ENCODE assay signal across 12 cellular contexts in genomic region chr1:81808760-81809159, GRCh38. TPM values are rescaled to one million over a fixed set of nuclear protein-coding genes. Genes with fewer than 3 reads are reported as not detected.
A peak's percentile ranks its signal among the peaks of the same experiment; 100 is the strongest.
DNase-seq lines count a peak whose midpoint lies in the region; FAIRE-seq and TF ChIP-seq lines count a peak whose summit lies in the region.
"Had no signal": no experiment of that assay in that cellular context is flagged by ENCODE, and none has a peak within 500 bp of the region (broad histone marks: within the 10 kb centered on the region; RNA-seq: fewer than 3 reads in every experiment).

No MANE protein-coding gene starts in this region.

- TF ChIP-seq CTCF in foreskin fibroblast (IDR thresholded peaks at IDR 0.05; ENCODE audit: low read depth, low read length) (no peak), parathyroid adenoma (IDR thresholded peaks at IDR 0.05) (no peak), HFFc6 (IDR thresholded peaks at IDR 0.05) (no peak), GM10248 (IDR thresholded peaks at IDR 0.05; ENCODE audit: control extremely low read depth, extremely low read depth, low read depth, missing control alignments) (no peak)

- TF ChIP-seq POLR2A in H54 (IDR thresholded peaks at IDR 0.05; ENCODE audit: low read depth, low read length): no peak

- no peak overlapping the region for H2AFZ ChIP-seq in parathyroid adenoma

- H3K9me3 Mint-ChIP-seq in HFFc6: no peaks in the 10 kb centered on the region

- H3K36me3 Mint-ChIP-seq in HFFc6 (ENCODE audit: low read depth): no peaks in the 10 kb centered on the region

- H3K4me1 Mint-ChIP-seq in HFFc6 (ENCODE audit: low read depth): peaks cover under 1% of the 10 kb centered on the region; the same call in 1 of the 2 replicates

- no peak overlapping the region for H3K27ac ChIP-seq in parathyroid adenoma
- H3K27ac ChIP-seq: RWPE1 had no signal

- no peak overlapping the region for H3K4me3 Mint-ChIP-seq in HFFc6

- H3K9ac ChIP-seq in parathyroid adenoma: no peak overlapping the region

- no peak overlapping the region for H3K27ac Mint-ChIP-seq in HFFc6

- no peaks in the 10 kb centered on the region for H3K4me1 ChIP-seq in parathyroid adenoma

- no peaks in the 10 kb centered on the region for H3K79me2 ChIP-seq in parathyroid adenoma

- CTCF ChIA-PET in GM10248 (lab: Yijun Ruan, JAX): no interaction called here

- H3K9me3 ChIP-seq in parathyroid adenoma (ENCODE audit: control insufficient read depth, low read length): no peaks in the 10 kb centered on the region

- H3K36me3 ChIP-seq in parathyroid adenoma (ENCODE audit: control insufficient read depth, insufficient read depth, low read length): no peaks in the 10 kb centered on the region

- H3K27me3 Mint-ChIP-seq in HFFc6 (ENCODE audit: insufficient read depth): peaks cover 9% of the 10 kb centered on the region

- FAIRE-seq in H54 (lab: Jason Lieb, UNC): peak; percentile 81
- FAIRE-seq: colon had no signal

- H3K4me2 ChIP-seq in parathyroid adenoma (ENCODE audit: low read length): peak overlapping the region; percentile 3

- DNase-seq in H54 (ENCODE audit: insufficient read length, low spot score) (no peak), OCI-M1 (lab: John Stamatoyannopoulos, UW) (peak; percentile 12), foreskin fibroblast (peak; percentile 4 to 46), NCI-H1048 (lab: John Stamatoyannopoulos, UW) (no peak), occipital lobe (lab: John Stamatoyannopoulos, UW) (no peak), HFFc6 (no peak), GM10248 (ENCODE audit: extremely low spot score) (no peak)
- DNase-seq: activated CD4-positive, CD25-positive, alpha-beta regulatory T cell; DMS153 had no signal

- POLR2A ChIA-PET in GM10248 (lab: Yijun Ruan, JAX): no interaction called here

- H3K27me3 ChIP-seq in parathyroid adenoma (ENCODE audit: control insufficient read depth, insufficient read depth, low read length): no peaks in the 10 kb centered on the region

- H3K4me3 ChIP-seq in foreskin fibroblast (ENCODE audit: low read depth in 1 of 2, low read length in 2 of 2) (no peak overlapping the region), parathyroid adenoma (ENCODE audit: low read depth, low read length) (no peak overlapping the region)

RNA-seq across cellular contexts. Expression of gene ADGRL2, which starts 8.0 kb away (rescaled TPM):
- total RNA-seq in occipital lobe: 130 TPM
- 10 to 100 TPM in 1 of 6 experiments, 1 to 10 TPM in 5; 2.1 to 11.1 (median 2.8) TPM for total RNA-seq in HFFc6 (2021; fragmentation: NEBNext Ultra II Directional; extraction: Animal tissue kit (Norgen Biotek cat#: 25700))

Comparison
In these comparisons a context has a peak if more than half of its experiments do, and no peak if none do; other contexts are left out.
1. DNase-seq: peak in OCI-M1 (single experiment) and foreskin fibroblast (2 of 2); none in H54 (single experiment), NCI-H1048 (single experiment), occipital lobe (single experiment), HFFc6 (single experiment) and GM10248 (single experiment).
2. RNA of gene ADGRL2, which starts 8.0 kb away (total RNA-seq): 130 TPM in occipital lobe (single experiment); 2.1 to 11.1 TPM in HFFc6; every median in the first group is over 10 times any median in the second.